Comparison of ENCODE assay signal across 22 cellular contexts in the genomic region with DNA sequence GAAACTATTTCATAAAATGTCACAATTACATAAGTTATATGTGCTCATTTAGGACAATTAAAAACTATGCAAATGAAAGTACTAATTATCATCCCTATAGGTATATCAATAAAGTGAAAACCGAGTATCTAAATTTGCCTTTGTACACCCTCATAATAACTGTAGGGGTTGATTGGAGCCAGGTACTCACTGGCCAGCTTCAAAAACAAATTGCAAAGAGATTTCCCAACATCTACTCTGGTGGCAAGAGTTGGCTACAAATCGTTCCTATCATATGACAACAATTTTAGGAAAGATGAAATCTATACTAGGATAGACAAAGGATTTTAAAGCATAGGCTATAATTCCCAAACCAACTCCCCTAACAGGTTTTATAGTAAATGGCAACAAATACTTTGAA.
"Had no signal": no experiment of that assay in that cellular context is flagged by ENCODE, and none has a peak within 500 bp of the region (broad histone marks: within the 10 kb centered on the region; RNA-seq: fewer than 3 reads in every experiment).

No MANE protein-coding gene starts in this region.

- H3K27ac ChIP-seq: KMS-11, RWPE1 had no signal

- H3K9ac ChIP-seq: KMS-11, SK-N-SH had no signal

- H3K27me3 Mint-ChIP-seq: IgD-negative memory B cell, T-cell had no signal

- H3K27ac Mint-ChIP-seq: IgD-negative memory B cell, T-cell had no signal

- H3K4me1 Mint-ChIP-seq: IgD-negative memory B cell, T-cell had no signal

- H3K36me3 Mint-ChIP-seq: IgD-negative memory B cell, T-cell had no signal

- DNase-seq: Kasumi-1; MM.1S; NCI-H1092 treated with DMSO at 0.1 percent for 48 hours; NCI-H1436; NCI-H187; NCI-H2029; NCI-H2081 treated with DMSO at 0.1 percent for 48 hours; NCI-H2227 treated with DMSO at 0.1 percent for 48 hours; NCI-H524; NCI-H526 treated with DMSO at 0.1 percent for 48 hours; NCI-H748 treated with DMSO at 0.1 percent for 48 hours; NK-92 treated with Interleukin-12 subunit alpha and Interleukin-12 subunit beta, amount 100 ng/mL, for 24 hours; PC-3; SHP77; SK-N-SH; SW 1271; T-cell had no signal

- H3K9me3 ChIP-seq: SK-N-SH had no signal

- FAIRE-seq: K562 had no signal

- H3K4me3 Mint-ChIP-seq: IgD-negative memory B cell, T-cell had no signal

- ATAC-seq: K562, Panc1, PC-3, T-cell had no signal

- H3K4me3 ChIP-seq: K562 had no signal

- H3K4me2 ChIP-seq: KMS-11, SK-N-SH had no signal
